Comparison of ENCODE assay signal across 8 cellular contexts in genomic region chr12:59149995-59150642, GRCh38.
A peak's percentile ranks its signal among the peaks of the same experiment; 100 is the strongest.
DNase-seq lines count a peak whose midpoint lies in the region; ATAC-seq, FAIRE-seq and TF ChIP-seq lines count a peak whose summit lies in the region.

No MANE protein-coding gene starts in this region.

- no peaks in the 10 kb centered on the region for H3K36me3 Mint-ChIP-seq in mesothelial cell of epicardium

- no peak overlapping the region for H3K23ac ChIP-seq in H1 (ENCODE audit: insufficient read length)

- H3K9me3 ChIP-seq in H1 (ENCODE audit: insufficient read depth in 2 of 2, low read depth in 1 of 2, low read length in 1 of 2), result no peaks in the 10 kb centered on the region

- H4K8ac ChIP-seq in H1 (ENCODE audit: extremely low read depth, insufficient read depth, low read length), result no peak overlapping the region

- no peaks in the 10 kb centered on the region for H3K27me3 ChIP-seq in H1 (replicated peaks in 1 of 4; ENCODE audit: control insufficient read depth in 3 of 4, extremely low read depth in 1 of 4, insufficient read depth in 3 of 4, low read length in 3 of 4)

- H3K9me3 Mint-ChIP-seq in mesothelial cell of epicardium, result no peaks in the 10 kb centered on the region

- CTCF ChIA-PET in H1 (lab: Charles Lee; ENCODE audit: partially characterized antibody), result interaction anchor here (0.6 to 4.4 kb wide), 28 partner anchors 9 to 843 kb away, joined by 3 to 103 read pairs (median 4); no protein-coding TSS in a partner anchor

- no peak overlapping the region for H4K5ac ChIP-seq in H1 (ENCODE audit: insufficient read length, low read depth, low read length)

- peak; percentile 66 for DNase-seq in AG09309 (ENCODE audit: low read depth)
- DNase-seq in MV-4-11 (lab: John Stamatoyannopoulos, UW), result peak; percentile 70
- DNase-seq in RPMI8226, result peak; percentile 81
- no peak for DNase-seq in H1 (ENCODE audit: low read depth in 1 of 2, low spot score in 2 of 2)
- DNase-seq in mesothelial cell of epicardium (ENCODE audit: low spot score in 2 of 2, unreplicated experiment in 2 of 2), result no peak
- DNase-seq in HuH-7.5 (ENCODE audit: low spot score), result no peak

- H3K79me1 ChIP-seq in H1 (ENCODE audit: low read depth, low read length), result no peaks in the 10 kb centered on the region

- no peak for TF ChIP-seq POLR2A in H1 (IDR thresholded peaks at IDR 0.05; ENCODE audit: control extremely low read depth in 1 of 2, low read depth in 2 of 2, low read length in 2 of 2)

- TF ChIP-seq CTCF in AG09309 (IDR thresholded peaks at IDR 0.05; ENCODE audit: control insufficient read depth, insufficient read depth, low read depth, low read length, missing control alignments), result peak; percentile 90
- peak in 2 of 3 experiments; percentile 94 to 99; a peak in 3 of 4 replicates for TF ChIP-seq CTCF in H1 (IDR thresholded peaks at IDR 0.05; ENCODE audit: control extremely low read depth in 1 of 3, insufficient read depth in 1 of 3, low read depth in 1 of 3, low read length in 3 of 3)
- peak; percentile 84 for TF ChIP-seq CTCF in mesothelial cell of epicardium (IDR thresholded peaks at IDR 0.05; ENCODE audit: unreplicated experiment)

- no peaks in the 10 kb centered on the region for H4K20me1 ChIP-seq in H1 (replicated peaks in 1 of 2; ENCODE audit: control insufficient read depth in 1 of 2, insufficient read depth in 2 of 2, low read length in 2 of 2)

- H3K4me1 Mint-ChIP-seq in mesothelial cell of epicardium, result no peaks in the 10 kb centered on the region

- no peak for TF ChIP-seq EP300 in H1 (IDR thresholded peaks at IDR 0.05; ENCODE audit: borderline replicate concordance in 1 of 2, low read depth in 2 of 2, low read length in 2 of 2)

- H4K91ac ChIP-seq in H1 (replicated peaks; ENCODE audit: insufficient read length, low read length), result no peak overlapping the region

- H3K4me3 ChIP-seq in AG09309 (ENCODE audit: control insufficient read depth, low read depth, low read length), result no peak overlapping the region
- H3K4me3 ChIP-seq in H1 (ENCODE audit: extremely low read depth in 1 of 4, insufficient read depth in 2 of 4, low read depth in 3 of 4, low read length in 4 of 4), result no peak overlapping the region

- peak; percentile 73 for FAIRE-seq in H1 (lab: Jason Lieb, UNC)

- H3K23me2 ChIP-seq in H1 (ENCODE audit: low read depth, low read length), result no peaks in the 10 kb centered on the region

- no peak overlapping the region for H2BK12ac ChIP-seq in H1 (ENCODE audit: low read depth, low read length)

- H2BK20ac ChIP-seq in H1 (ENCODE audit: low read length), result no peak overlapping the region

- no peaks in the 10 kb centered on the region for H3K36me3 ChIP-seq in H1 (ENCODE audit: control insufficient read depth in 2 of 4, insufficient read depth in 4 of 4, low read length in 3 of 4)

- H3K9ac ChIP-seq in H1 (replicated peaks in 1 of 4; ENCODE audit: extremely low read depth in 1 of 4, low read depth in 3 of 4, low read length in 3 of 4), result no peak overlapping the region

- POLR2A ChIA-PET in H1 (lab: Charles Lee; ENCODE audit: partially characterized antibody), result no interaction called here

- no peak overlapping the region for H3K4me2 ChIP-seq in H1 (ENCODE audit: insufficient read depth in 1 of 2, low read depth in 2 of 2, low read length in 2 of 2)

- no peaks in the 10 kb centered on the region for H3K27me3 Mint-ChIP-seq in mesothelial cell of epicardium (ENCODE audit: low read depth)

- no peaks in the 10 kb centered on the region for H3K79me2 ChIP-seq in H1 (ENCODE audit: control insufficient read depth in 1 of 2, insufficient read depth in 2 of 2, low read length in 2 of 2)

- peak; percentile 96 to 97 for TF ChIP-seq RAD21 in H1 (IDR thresholded peaks at IDR 0.05 in 1 of 2, conservative IDR thresholded peaks at IDR 0.05 in 1 of 2; ENCODE audit: low read depth in 2 of 2, low read length in 2 of 2)

- no peak overlapping the region for H3K56ac ChIP-seq in H1 (replicated peaks; ENCODE audit: insufficient read length, low read depth, low read length)

- H3K4ac ChIP-seq in H1 (replicated peaks; ENCODE audit: insufficient read length, low read depth, low read length), result no peak overlapping the region

- WGBS in H1 (ENCODE audit: extremely low coverage in 1 of 2, insufficient coverage in 1 of 2, insufficient read length in 1 of 2, insufficient replicate concordance in 2 of 2, low coverage in 1 of 2, low lambda C conversion rate in 2 of 2, missing lambda C conversion rate in 1 of 2), 2 experiments, result 56% methylated on average over 2 of the region's 2 CpGs; no CpG with 5 or more reads in 1 of the 2 experiments

- H3K4me3 Mint-ChIP-seq in mesothelial cell of epicardium, result no peak overlapping the region

- H2BK120ac ChIP-seq in H1 (replicated peaks; ENCODE audit: low read depth, low read length), result no peak overlapping the region

- no peak overlapping the region for H3K27ac Mint-ChIP-seq in mesothelial cell of epicardium

- no peak overlapping the region for H2BK5ac ChIP-seq in H1 (ENCODE audit: low read depth, low read length)

- no peak overlapping the region for H2AK5ac ChIP-seq in H1 (ENCODE audit: low read depth, low read length)

- peak; percentile 100 for ATAC-seq in GM18498 (IDR thresholded peaks at IDR 0.05; ENCODE audit: unreplicated experiment)
- peak; percentile 100 for ATAC-seq in HG02642 (IDR thresholded peaks at IDR 0.05; ENCODE audit: poor library complexity, unreplicated experiment)

- H3K18ac ChIP-seq in H1 (ENCODE audit: extremely low read depth, low read length), result no peak overlapping the region

- no peak overlapping the region for H3K14ac ChIP-seq in H1 (ENCODE audit: insufficient read length)

- H2AFZ ChIP-seq in H1 (ENCODE audit: low read length), result no peak overlapping the region

- no peak overlapping the region for H3K27ac ChIP-seq in H1 (ENCODE audit: low read depth, low read length)

- no peak overlapping the region for H2BK15ac ChIP-seq in H1 (ENCODE audit: low read length)

- no peaks in the 10 kb centered on the region for H3K4me1 ChIP-seq in H1 (replicated peaks in 1 of 4; ENCODE audit: control insufficient read depth in 3 of 4, insufficient read depth in 4 of 4, low read length in 3 of 4)

TF ChIP-seq in H1, 55 proteins besides CTCF, POLR2A, EP300 and RAD21:
- TF ChIP-seq JUND (IDR thresholded peaks at IDR 0.05; ENCODE audit: low read length) (peak; percentile 52; the same call in 1 of the 2 replicates), HDAC2 (IDR thresholded peaks at IDR 0.05; ENCODE audit: borderline replicate concordance in 1 of 2, low read depth in 2 of 2, low read length in 2 of 2) (no peak), YY1 (IDR thresholded peaks at IDR 0.05; ENCODE audit: low read depth, low read length) (peak; percentile 39; the same call in 1 of the 2 replicates), RNF2 (IDR thresholded peaks at IDR 0.05; ENCODE audit: borderline replicate concordance, low read depth, low read length, missing control alignments, poor library complexity, severe bottlenecking) (no peak)

Comparison
In these comparisons a context has a peak if more than half of its experiments do, and no peak if none do; other contexts are left out.
1. DNase-seq: peak in AG09309 (single experiment), MV-4-11 (single experiment) and RPMI8226 (single experiment); none in H1 (0 of 2), mesothelial cell of epicardium (0 of 2) and HuH-7.5 (single experiment).
2. Peak in every context shown above with its lines, with median percentiles within 50 percentile points of each other: CTCF ChIP-seq.